ENCODE assay signal across 12 cellular contexts in genomic region chr7:137943132-137943551, GRCh38. TPM values are rescaled to one million over a fixed set of nuclear protein-coding genes. Genes with fewer than 3 reads are reported as not detected.
DNase-seq lines count a peak whose midpoint lies in the region; ATAC-seq and TF ChIP-seq lines count a peak whose summit lies in the region.
"Had no signal": no experiment of that assay in that cellular context is flagged by ENCODE, and none has a peak within 500 bp of the region (broad histone marks: within the 10 kb centered on the region; RNA-seq: fewer than 3 reads in every experiment).

No MANE protein-coding gene starts in this region.

- peaks cover 18% of the 10 kb centered on the region for H3F3A ChIP-seq in smooth muscle cell (ENCODE audit: low read depth)

- TF ChIP-seq CTCF in brain microvascular endothelial cell (IDR thresholded peaks at IDR 0.05; ENCODE audit: low read depth, low read length, missing control alignments) (no peak), smooth muscle cell (IDR thresholded peaks at IDR 0.05; ENCODE audit: borderline replicate concordance, insufficient read depth, poor library complexity, severe bottlenecking) (no peak)

- H3K9ac ChIP-seq in smooth muscle cell (ENCODE audit: low read depth): peak overlapping the region; percentile 73

- in situ Hi-C loops in brain microvascular endothelial cell (cut with HindIII; ENCODE audit: low pct_ligation_motif_present, low sequenced_read_pairs): no loop called here

- H3K4me1 Mint-ChIP-seq in activated CD4-positive, alpha-beta memory T cell treated with anti-CD3 and anti-CD28 coated beads for 36 hours (ENCODE audit: low read depth): peaks cover 8% of the 10 kb centered on the region
- H3K4me1 Mint-ChIP-seq: stimulated activated memory B cell treated with anti-CD40 and anti-IgM and Interleukin-4, amounts not matched to agents 10 μg/mL and 1 μg/mL and 100 μg/mL, for 72 hours had no signal

- H3K36me3 ChIP-seq in brain microvascular endothelial cell (replicated peaks) (peaks cover 8% of the 10 kb centered on the region), smooth muscle cell (ENCODE audit: low read depth) (no peaks in the 10 kb centered on the region)

- H3K9me3 Mint-ChIP-seq in activated CD4-positive, alpha-beta memory T cell treated with anti-CD3 and anti-CD28 coated beads for 36 hours: no peaks in the 10 kb centered on the region
- H3K9me3 Mint-ChIP-seq: activated naive CD4-positive, alpha-beta T cell treated with anti-CD3 and anti-CD28 coated beads, Interleukin-2, amount 50 U/mL, for 72 hours; stimulated activated memory B cell treated with anti-CD40 and anti-IgM and Interleukin-4, amounts not matched to agents 10 μg/mL and 1 μg/mL and 100 μg/mL, for 72 hours had no signal

- H3K79me2 ChIP-seq in smooth muscle cell (ENCODE audit: low read depth): peaks cover 80% of the 10 kb centered on the region

- no peaks in the 10 kb centered on the region for H3K27me3 Mint-ChIP-seq in activated CD4-positive, alpha-beta memory T cell treated with anti-CD3 and anti-CD28 coated beads for 36 hours
- H3K27me3 Mint-ChIP-seq: stimulated activated memory B cell treated with anti-CD40 and anti-IgM and Interleukin-4, amounts not matched to agents 10 μg/mL and 1 μg/mL and 100 μg/mL, for 72 hours had no signal

- no peak for ATAC-seq in HG03025 (IDR thresholded peaks at IDR 0.05; ENCODE audit: low FRiP score, unreplicated experiment)
- ATAC-seq: stimulated activated memory B cell treated with anti-CD40 and anti-IgM and Interleukin-4, amounts not matched to agents 10 μg/mL and 1 μg/mL and 100 μg/mL, for 72 hours had no signal

- no peaks in the 10 kb centered on the region for H3K36me3 Mint-ChIP-seq in activated CD4-positive, alpha-beta memory T cell treated with anti-CD3 and anti-CD28 coated beads for 36 hours

- H3K4me3 ChIP-seq in brain microvascular endothelial cell (ENCODE audit: low read depth, low read length) (no peak overlapping the region), smooth muscle cell (no peak overlapping the region)

- CTCF ChIA-PET in activated CD4-positive, alpha-beta memory T cell treated with anti-CD3 and anti-CD28 coated beads for 36 hours (lab: Charles Lee): no interaction called here

- peak overlapping the region; percentile 97 for H3K27ac ChIP-seq in brain microvascular endothelial cell
- peak overlapping the region; percentile 95 for H3K27ac ChIP-seq in smooth muscle cell (ENCODE audit: low read depth)

- H3K4me2 ChIP-seq in smooth muscle cell: peak overlapping the region; percentile 38

- no peak overlapping the region for H3K4me3 Mint-ChIP-seq in activated CD4-positive, alpha-beta memory T cell treated with anti-CD3 and anti-CD28 coated beads for 36 hours
- H3K4me3 Mint-ChIP-seq: stimulated activated memory B cell treated with anti-CD40 and anti-IgM and Interleukin-4, amounts not matched to agents 10 μg/mL and 1 μg/mL and 100 μg/mL, for 72 hours had no signal

- H3K9me3 ChIP-seq in smooth muscle cell (replicated peaks; ENCODE audit: low read depth): no peaks in the 10 kb centered on the region

- 61% methylated on average over 2 of the region's 2 CpGs for WGBS in smooth muscle cell (ENCODE audit: low lambda C conversion rate)

- peaks cover 27% of the 10 kb centered on the region for H3K4me1 ChIP-seq in smooth muscle cell (ENCODE audit: low read depth)

- no peaks in the 10 kb centered on the region for H3K27me3 ChIP-seq in brain microvascular endothelial cell (replicated peaks)
- H3K27me3 ChIP-seq in smooth muscle cell (ENCODE audit: low read depth): no peaks in the 10 kb centered on the region

- DNase-seq in HCEC 1CT (peak; percentile 96), brain microvascular endothelial cell (peak; percentile 92), left kidney (ENCODE audit: low read depth, low spot score) (peak; percentile 21), smooth muscle cell (lab: John Stamatoyannopoulos, UW; ENCODE audit: unreplicated experiment) (no peak), pons (ENCODE audit: low spot score) (no peak)
- no peak for DNase-seq in activated CD8-positive, alpha-beta memory T cell treated with anti-CD3 and anti-CD28 coated beads for 24 hours
- DNase-seq in activated CD4-positive, alpha-beta memory T cell treated with anti-CD3 and anti-CD28 coated beads for 36 hours: no peak
- DNase-seq: COR-L47, KBM-7 had no signal

- intact Hi-C loops in activated CD4-positive, alpha-beta memory T cell treated with anti-CD3 and anti-CD28 coated beads for 36 hours (cut with micrococcal nuclease): no loop called here

- H3K27ac Mint-ChIP-seq in activated CD4-positive, alpha-beta memory T cell treated with anti-CD3 and anti-CD28 coated beads for 36 hours: no peak overlapping the region
- H3K27ac Mint-ChIP-seq: activated naive CD4-positive, alpha-beta T cell treated with anti-CD3 and anti-CD28 coated beads, Interleukin-2, amount 50 U/mL, for 72 hours; stimulated activated memory B cell treated with anti-CD40 and anti-IgM and Interleukin-4, amounts not matched to agents 10 μg/mL and 1 μg/mL and 100 μg/mL, for 72 hours had no signal

- POLR2A ChIA-PET in activated CD4-positive, alpha-beta memory T cell treated with anti-CD3 and anti-CD28 coated beads for 36 hours (lab: Charles Lee): no interaction called here

- H4K20me1 ChIP-seq in smooth muscle cell (ENCODE audit: low read depth): peaks cover 71% of the 10 kb centered on the region

- H2AFZ ChIP-seq in smooth muscle cell (ENCODE audit: low read depth): no peak overlapping the region

RNA-seq across cellular contexts. Expression of gene CREB3L2, which starts 58.7 kb away (rescaled TPM):
- 46.4 and 69.1 TPM in 2 replicates for total RNA-seq in smooth muscle cell
- 27.4 and 37.6 TPM in 2 replicates for polyA plus RNA-seq in smooth muscle cell
- 10 to 100 TPM; 36.1 to 39.4 TPM for total RNA-seq in activated CD4-positive, alpha-beta memory T cell treated with anti-CD3 and anti-CD28 coated beads for 36 hours

Comparison
In these comparisons a context has a peak if more than half of its experiments do, and no peak if none do; other contexts are left out.
1. DNase-seq: peak in HCEC 1CT (single experiment), brain microvascular endothelial cell (single experiment) and left kidney (single experiment); none in smooth muscle cell (single experiment), pons (single experiment), activated CD8-positive, alpha-beta memory T cell treated with anti-CD3 and anti-CD28 coated beads for 24 hours (single experiment) and activated CD4-positive, alpha-beta memory T cell treated with anti-CD3 and anti-CD28 coated beads for 36 hours (single experiment).